10 cellular contexts compared by ENCODE assay signal in genomic region chr9:6552033-6552737, GRCh38.
A peak's percentile ranks its signal among the peaks of the same experiment; 100 is the strongest.
DNase-seq lines count a peak whose midpoint lies in the region; ATAC-seq and TF ChIP-seq lines count a peak whose summit lies in the region.
"Had no signal": no experiment of that assay in that cellular context is flagged by ENCODE, and none has a peak within 500 bp of the region (broad histone marks: within the 10 kb centered on the region; RNA-seq: fewer than 3 reads in every experiment).

No MANE protein-coding gene starts in this region.

- no peaks in the 10 kb centered on the region for H3K9me3 ChIP-seq in right cardiac atrium (ENCODE audit: control insufficient read depth, low read length)

- peaks cover 44% of the 10 kb centered on the region for H3K36me3 ChIP-seq in GM23338 (ENCODE audit: insufficient read depth)

- intact Hi-C loops in right cardiac atrium (cut with DNase I), result no loop called here

- H3K4me2 ChIP-seq in GM23338, result no peak overlapping the region

- H3K27me3 Mint-ChIP-seq in GM23338 (ENCODE audit: insufficient read depth, low read depth, poor library complexity), result peaks cover 2% of the 10 kb centered on the region

- H3F3A ChIP-seq in GM23338 (replicated peaks; ENCODE audit: low read depth), result no peaks in the 10 kb centered on the region

- no peaks in the 10 kb centered on the region for H3K9me2 ChIP-seq in GM23338 (ENCODE audit: insufficient read depth)

- TF ChIP-seq CTCF in GM23338 (conservative IDR thresholded peaks at IDR 0.05; ENCODE audit: low read depth in 2 of 2) (0 out of 4 replicates have a peak, but pooled peaks of 1 of the 2 experiments have one; percentile 2), cardiac fibroblast (IDR thresholded peaks at IDR 0.05; ENCODE audit: low read depth, low read length) (peak; percentile 48), retinal pigment epithelial cell (conservative IDR thresholded peaks at IDR 0.05; ENCODE audit: low read depth, low read length) (peak; percentile 19)

- H3K4me3 ChIP-seq in GM23338 (no peak overlapping the region), cardiac fibroblast (replicated peaks in 1 of 2; ENCODE audit: low read depth in 2 of 2, low read length in 2 of 2) (no peak overlapping the region), retinal pigment epithelial cell (ENCODE audit: low read length) (no peak overlapping the region), right cardiac atrium (ENCODE audit: low read length) (no peak overlapping the region)

- no peak overlapping the region for H3K27ac ChIP-seq in GM23338 (ENCODE audit: low read depth)
- no peak overlapping the region for H3K27ac ChIP-seq in right cardiac atrium (ENCODE audit: low read length)

- DNase-seq in GM23338 (ENCODE audit: low spot score) (peak; percentile 33), NCI-H345 (lab: John Stamatoyannopoulos, UW) (peak; percentile 60), cardiac fibroblast (ENCODE audit: low read depth in 2 of 2) (peak; percentile 62 to 75), retinal pigment epithelial cell (ENCODE audit: low read depth) (no peak), right cardiac atrium (no peak)
- DNase-seq: activated CD4-positive, alpha-beta T cell treated with anti-CD3 and anti-CD28 coated beads for 1 hour; activated naive CD8-positive, alpha-beta T cell treated with anti-CD3 and anti-CD28 coated beads, Interleukin-2, amount 10 ng/mL, durations not matched to agents 7 days and 5 days; hippocampal formation had no signal

- no peak overlapping the region for H3K27ac Mint-ChIP-seq in GM23338
- H3K27ac Mint-ChIP-seq: activated naive CD8-positive, alpha-beta T cell treated with anti-CD3 and anti-CD28 coated beads, Interleukin-2, amount 10 ng/mL, durations not matched to agents 7 days and 5 days had no signal

- 78% methylated on average over 7 of the region's 7 CpGs for WGBS in right cardiac atrium

- H3K4me1 ChIP-seq in GM23338 (ENCODE audit: insufficient read depth) (no peaks in the 10 kb centered on the region), right cardiac atrium (ENCODE audit: control insufficient read depth, insufficient read depth, low read length) (no peaks in the 10 kb centered on the region)

- peaks cover 50% of the 10 kb centered on the region for H3K36me3 Mint-ChIP-seq in GM23338 (ENCODE audit: low read depth)
- H3K36me3 Mint-ChIP-seq: activated naive CD8-positive, alpha-beta T cell treated with anti-CD3 and anti-CD28 coated beads, Interleukin-2, amount 10 ng/mL, durations not matched to agents 7 days and 5 days had no signal

- ATAC-seq in GM23338, result peak; percentile 82
- ATAC-seq in GM21737 (IDR thresholded peaks at IDR 0.05; ENCODE audit: unreplicated experiment), result no peak
- no peak for ATAC-seq in HG02759 (IDR thresholded peaks at IDR 0.05; ENCODE audit: unreplicated experiment)
- no peak for ATAC-seq in right cardiac atrium

- peaks cover 2% of the 10 kb centered on the region; the same call in 1 of the 2 replicates for H4K20me1 ChIP-seq in GM23338 (replicated peaks; ENCODE audit: insufficient read depth)

- H3K4me3 Mint-ChIP-seq in GM23338, result no peak overlapping the region
- H3K4me3 Mint-ChIP-seq: activated naive CD8-positive, alpha-beta T cell treated with anti-CD3 and anti-CD28 coated beads, Interleukin-2, amount 10 ng/mL, durations not matched to agents 7 days and 5 days had no signal

- H3K4me1 Mint-ChIP-seq in GM23338, result no peaks in the 10 kb centered on the region
- H3K4me1 Mint-ChIP-seq: activated naive CD8-positive, alpha-beta T cell treated with anti-CD3 and anti-CD28 coated beads, Interleukin-2, amount 10 ng/mL, durations not matched to agents 7 days and 5 days had no signal

- no peaks in the 10 kb centered on the region for H3K79me2 ChIP-seq in GM23338 (replicated peaks; ENCODE audit: insufficient read depth)

- no peak overlapping the region for H2AFZ ChIP-seq in GM23338

- no peaks in the 10 kb centered on the region for H3K9me3 Mint-ChIP-seq in GM23338
- H3K9me3 Mint-ChIP-seq: activated naive CD8-positive, alpha-beta T cell treated with anti-CD3 and anti-CD28 coated beads, Interleukin-2, amount 10 ng/mL, durations not matched to agents 7 days and 5 days had no signal

- H3K27me3 ChIP-seq in GM23338 (ENCODE audit: insufficient read depth), result no peaks in the 10 kb centered on the region
- no peaks in the 10 kb centered on the region for H3K27me3 ChIP-seq in right cardiac atrium (ENCODE audit: control insufficient read depth, insufficient read depth)

TF ChIP-seq in GM23338, 12 proteins besides CTCF, POLR2A, EP300 and RAD21 (continues in another document):
- TF ChIP-seq JUNB (IDR thresholded peaks at IDR 0.05; ENCODE audit: unreplicated experiment) (no peak), EZH2phosphoT487 (IDR thresholded peaks at IDR 0.05; ENCODE audit: unreplicated experiment) (no peak), CREB1 (CRISPR knock-in tag; IDR thresholded peaks at IDR 0.05; ENCODE audit: low read depth) (no peak), ZNF462 (CRISPR knock-in tag; IDR thresholded peaks at IDR 0.05) (no peak), NANOG (IDR thresholded peaks at IDR 0.05; ENCODE audit: borderline replicate concordance) (no peak)

Comparison
In these comparisons a context has a peak if more than half of its experiments do, and no peak if none do; other contexts are left out.
1. DNase-seq: peak in GM23338 (single experiment), NCI-H345 (single experiment) and cardiac fibroblast (2 of 2); none in retinal pigment epithelial cell (single experiment) and right cardiac atrium (0 of 3).